ENCODE assay signal across 9 cellular contexts in genomic region chr1:24830680-24831272, GRCh38.
DNase-seq lines count a peak whose midpoint lies in the region; ATAC-seq and TF ChIP-seq lines count a peak whose summit lies in the region.
"Had no signal": no experiment of that assay in that cellular context is flagged by ENCODE, and none has a peak within 500 bp of the region (broad histone marks: within the 10 kb centered on the region; RNA-seq: fewer than 3 reads in every experiment).

No MANE protein-coding gene starts in this region.

- H3K4me3 ChIP-seq in Jurkat, Clone E6-1 (ENCODE audit: low read length), result no peak overlapping the region
- no peak overlapping the region for H3K4me3 ChIP-seq in OCI-LY3 (ENCODE audit: low read length)
- H3K4me3 ChIP-seq: SJCRH30 had no signal

- H3K4me1 Mint-ChIP-seq in memory B cell, result peaks cover 25% of the 10 kb centered on the region

- peaks cover 3% of the 10 kb centered on the region for H3K36me3 Mint-ChIP-seq in memory B cell

- H4K20me1 ChIP-seq in OCI-LY3 (ENCODE audit: insufficient read depth, low read length), result peaks cover 5% of the 10 kb centered on the region; the same call in 1 of the 2 replicates

- H3K4me1 ChIP-seq in OCI-LY3 (ENCODE audit: low read length), result no peaks in the 10 kb centered on the region
- H3K4me1 ChIP-seq: SJCRH30 had no signal

- no peaks in the 10 kb centered on the region for H3K9me3 ChIP-seq in OCI-LY3 (ENCODE audit: insufficient read depth, low read length)
- H3K9me3 ChIP-seq: SJCRH30 had no signal

- H3K4me2 ChIP-seq in OCI-LY3 (ENCODE audit: low read length), result no peak overlapping the region

- H3K36me3 ChIP-seq in OCI-LY3 (replicated peaks; ENCODE audit: low read depth, low read length), result peaks cover 3% of the 10 kb centered on the region

- no peak overlapping the region for H2AFZ ChIP-seq in OCI-LY3 (ENCODE audit: low read depth, low read length)

- no peak overlapping the region for H3K27ac Mint-ChIP-seq in memory B cell

- H3K9me3 Mint-ChIP-seq in memory B cell, result no peaks in the 10 kb centered on the region

- DNase-seq in DMS153 treated with DMSO at 0.1 percent for 48 hours (lab: John Stamatoyannopoulos, UW; ENCODE audit: unreplicated experiment) (peak; percentile 59), dermis microvascular lymphatic vessel endothelial cell (ENCODE audit: low read depth in 2 of 2) (peak; percentile 71 to 83), memory B cell (ENCODE audit: low spot score in 2 of 2) (peak in 1 of 2 donors; percentile 54)
- DNase-seq in Jurkat, Clone E6-1 (ENCODE audit: low read depth, low spot score), result peak; percentile 60
- DNase-seq in activated CD8-positive, alpha-beta memory T cell treated with anti-CD3 and anti-CD28 coated beads for 24 hours, result no peak

- no peaks in the 10 kb centered on the region for H3K27me3 ChIP-seq in OCI-LY3 (ENCODE audit: low read depth, low read length)
- H3K27me3 ChIP-seq: SJCRH30 had no signal

- no peak overlapping the region for H3K9ac ChIP-seq in OCI-LY3 (ENCODE audit: low read length)

- H3K4me3 Mint-ChIP-seq in memory B cell, result no peak overlapping the region

- H3K27me3 Mint-ChIP-seq in memory B cell, result no peaks in the 10 kb centered on the region

- ATAC-seq in memory B cell (ENCODE audit: low read depth) (peak; percentile 90), GM19351 (IDR thresholded peaks at IDR 0.05; ENCODE audit: unreplicated experiment) (no peak), HG02759 (IDR thresholded peaks at IDR 0.05; ENCODE audit: unreplicated experiment) (no peak)

- no peaks in the 10 kb centered on the region for H3K79me2 ChIP-seq in OCI-LY3 (ENCODE audit: low read length)

- TF ChIP-seq CTCF in OCI-LY3 (IDR thresholded peaks at IDR 0.05; ENCODE audit: low read depth, low read length), result peak; percentile 68

- H3K27ac ChIP-seq in OCI-LY3 (ENCODE audit: low read length), result no peak overlapping the region
- H3K27ac ChIP-seq: SJCRH30 had no signal
